ENCODE assay signal across 1 cellular context in genomic region chr6:121334299-121335104, GRCh38.
TF ChIP-seq lines count a peak whose summit lies in the region.

Gene TBC1D32, minus strand, starts transcription at chr6:121334480. Its CDS starts 50 bp downstream, at chr6:121334430.

TF ChIP-seq in K562, 482 proteins besides CTCF, POLR2A, EP300 and RAD21 (continued from another document and continues in another):
- TF ChIP-seq ZNF518B (CRISPR knock-in tag; IDR thresholded peaks at IDR 0.05) (no peak), THRB (CRISPR knock-in tag; conservative IDR thresholded peaks at IDR 0.05) (no peak), NUFIP1 (IDR thresholded peaks at IDR 0.05; ENCODE audit: partially characterized antibody) (no peak), PHB (CRISPR knock-in tag; IDR thresholded peaks at IDR 0.05) (no peak), HMGXB4 (CRISPR knock-in tag; IDR thresholded peaks at IDR 0.05) (no peak), MEF2D (tag; conservative IDR thresholded peaks at IDR 0.05; ENCODE audit: low read depth) (no peak), RUNX1 (IDR thresholded peaks at IDR 0.05; ENCODE audit: low read depth) (no peak), ZNF395 (CRISPR knock-in tag; IDR thresholded peaks at IDR 0.05) (no peak), ZNF239 (CRISPR knock-in tag; IDR thresholded peaks at IDR 0.05) (no peak), SMARCB1 (IDR thresholded peaks at IDR 0.05; ENCODE audit: insufficient read length, low read depth) (no peak), PTBP1 (IDR thresholded peaks at IDR 0.05; ENCODE audit: low read depth, low read length) (no peak), JUNB (CRISPR knock-in tag; conservative IDR thresholded peaks at IDR 0.05) (no peak), PKNOX1 (IDR thresholded peaks at IDR 0.05) (0 out of 2 replicates have a peak, but pooled peaks have one; percentile 21), MYC (IDR thresholded peaks at IDR 0.05; ENCODE audit: low read depth, low read length) (peak; percentile 81), MYC (CRISPR knock-in tag; IDR thresholded peaks at IDR 0.05; ENCODE audit: borderline replicate concordance, low read depth) (no peak), CREB1 (IDR thresholded peaks at IDR 0.05) (peak; percentile 89), CREB1 (CRISPR knock-in tag; IDR thresholded peaks at IDR 0.05) (no peak), ZNF146 (CRISPR knock-in tag; IDR thresholded peaks at IDR 0.05; ENCODE audit: unreplicated experiment) (no peak), NR2C1 (IDR thresholded peaks at IDR 0.05) (no peak), NR2C1 (tag; IDR thresholded peaks at IDR 0.05) (no peak), RHOXF2B (CRISPR knock-in tag; conservative IDR thresholded peaks at IDR 0.05) (no peak), PTTG1 (tag; IDR thresholded peaks at IDR 0.05; ENCODE audit: low read depth) (no peak), ARHGAP35 (IDR thresholded peaks at IDR 0.05; ENCODE audit: partially characterized antibody) (no peak), CHD1 (IDR thresholded peaks at IDR 0.05; ENCODE audit: low read length) (no peak), STAT6 (CRISPR knock-in tag; IDR thresholded peaks at IDR 0.05) (no peak), CTCFL (IDR thresholded peaks at IDR 0.05; ENCODE audit: borderline replicate concordance, insufficient read depth, low read depth, low read length, poor library complexity, severe bottlenecking) (no peak), ERF (CRISPR knock-in tag; IDR thresholded peaks at IDR 0.05) (no peak), PYGO2 (tag; IDR thresholded peaks at IDR 0.05) (no peak), USF2 (CRISPR knock-in tag; IDR thresholded peaks at IDR 0.05) (no peak), FOXJ2 (tag; IDR thresholded peaks at IDR 0.05) (no peak), GTF2E2 (tag; IDR thresholded peaks at IDR 0.05) (no peak), STAG1 (CRISPR knock-in tag; IDR thresholded peaks at IDR 0.05; ENCODE audit: borderline replicate concordance) (no peak), SMARCC2 (IDR thresholded peaks at IDR 0.05; ENCODE audit: low read depth) (no peak), TRIM25 (IDR thresholded peaks at IDR 0.05; ENCODE audit: borderline replicate concordance) (no peak), PRPF4 (IDR thresholded peaks at IDR 0.05; ENCODE audit: insufficient read depth, low read depth, low read length, poor library complexity, severe bottlenecking) (no peak), ZBTB17 (CRISPR knock-in tag; IDR thresholded peaks at IDR 0.05) (no peak), NFATC3 (IDR thresholded peaks at IDR 0.05) (no peak), CBFB (CRISPR knock-in tag; IDR thresholded peaks at IDR 0.05) (no peak), RFX1 (IDR thresholded peaks at IDR 0.05) (peak; percentile 95), SLC30A9 (CRISPR knock-in tag; IDR thresholded peaks at IDR 0.05) (no peak), ZSCAN29 (IDR thresholded peaks at IDR 0.05) (no peak), KLF1 (tag; IDR thresholded peaks at IDR 0.05) (no peak), FOS (IDR thresholded peaks at IDR 0.05; ENCODE audit: extremely low read depth, insufficient read length) (no peak), ZNF174 (CRISPR knock-in tag; IDR thresholded peaks at IDR 0.05) (no peak), KAT7 (CRISPR knock-in tag; IDR thresholded peaks at IDR 0.05; ENCODE audit: borderline replicate concordance) (no peak), TBL1XR1 (IDR thresholded peaks at IDR 0.05; ENCODE audit: low read length in 2 of 2) (no peak), ZNF696 (CRISPR knock-in tag; conservative IDR thresholded peaks at IDR 0.05) (no peak), HINFP (tag; conservative IDR thresholded peaks at IDR 0.05; ENCODE audit: low read depth) (no peak), ZNF263 (CRISPR knock-in tag; IDR thresholded peaks at IDR 0.05; ENCODE audit: borderline replicate concordance) (no peak), TSC22D4 (tag; IDR thresholded peaks at IDR 0.05) (no peak)
